1 cellular context compared by ENCODE assay signal in genomic region chr20:33490023-33490933, GRCh38.
TF ChIP-seq lines count a peak whose summit lies in the region.

Gene CBFA2T2, plus strand, starts transcription at chr20:33490096. Its CDS starts 172 bp downstream, at chr20:33490268.

TF ChIP-seq in K562, 482 proteins besides CTCF, POLR2A, EP300 and RAD21 (continued from another document and continues in another):
- TF ChIP-seq ILK (tag; IDR thresholded peaks at IDR 0.05; ENCODE audit: borderline replicate concordance, low read depth) = no peak
- TF ChIP-seq ZNF699 (CRISPR knock-in tag; IDR thresholded peaks at IDR 0.05; ENCODE audit: insufficient replicate concordance) = no peak
- TF ChIP-seq ASH1L (IDR thresholded peaks at IDR 0.05; ENCODE audit: borderline replicate concordance, low read depth, partially characterized antibody) = no peak
- TF ChIP-seq FOS (IDR thresholded peaks at IDR 0.05; ENCODE audit: extremely low read depth, insufficient read length) = no peak
- no peak for TF ChIP-seq ZNF655 (CRISPR knock-in tag; IDR thresholded peaks at IDR 0.05)
- 0 out of 2 replicates have a peak, but pooled peaks have one; percentile 21 for TF ChIP-seq ETS1 (conservative IDR thresholded peaks at IDR 0.05; ENCODE audit: control insufficient read depth, low read depth, low read length)
- TF ChIP-seq ZNF766 (CRISPR knock-in tag; conservative IDR thresholded peaks at IDR 0.05) = no peak
- no peak for TF ChIP-seq TRIM28 (IDR thresholded peaks at IDR 0.05)
- TF ChIP-seq PREB (CRISPR knock-in tag; IDR thresholded peaks at IDR 0.05) = no peak
- no peak for TF ChIP-seq SMAD2 (IDR thresholded peaks at IDR 0.05; ENCODE audit: low read depth, low read length)
- no peak for TF ChIP-seq NFXL1 (CRISPR knock-in tag; IDR thresholded peaks at IDR 0.05)
- no peak for TF ChIP-seq BDP1 (IDR thresholded peaks at IDR 0.05; ENCODE audit: insufficient read depth, insufficient read length)
- peak; percentile 21 for TF ChIP-seq PHF20 (IDR thresholded peaks at IDR 0.05; ENCODE audit: partially characterized antibody)
- TF ChIP-seq TCFL5 (CRISPR knock-in tag; conservative IDR thresholded peaks at IDR 0.05) = no peak
- no peak for TF ChIP-seq GTF2E2 (tag; IDR thresholded peaks at IDR 0.05)
- no peak for TF ChIP-seq ZNF830 (CRISPR knock-in tag; IDR thresholded peaks at IDR 0.05)
- TF ChIP-seq TSC22D4 (tag; IDR thresholded peaks at IDR 0.05) = no peak
- TF ChIP-seq TCF7L2 (IDR thresholded peaks at IDR 0.05; ENCODE audit: low read depth, low read length) = no peak
- TF ChIP-seq MGA (IDR thresholded peaks at IDR 0.05) = no peak; the same call in 1 of the 2 replicates
- TF ChIP-seq CCNT2 (IDR thresholded peaks at IDR 0.05; ENCODE audit: borderline replicate concordance, extremely low read depth, insufficient read length, low read depth, low read length) = peak; percentile 37
- peak; percentile 58; the same call in 1 of the 2 replicates for TF ChIP-seq ZBTB1 (CRISPR knock-in tag; IDR thresholded peaks at IDR 0.05; ENCODE audit: borderline replicate concordance, low read depth)
- no peak for TF ChIP-seq ZNF785 (CRISPR knock-in tag; IDR thresholded peaks at IDR 0.05)
- TF ChIP-seq ZNF717 (CRISPR knock-in tag; IDR thresholded peaks at IDR 0.05) = no peak
- TF ChIP-seq TAF9B (IDR thresholded peaks at IDR 0.05; ENCODE audit: partially characterized antibody) = no peak
- no peak for TF ChIP-seq SLC30A9 (CRISPR knock-in tag; IDR thresholded peaks at IDR 0.05)
- TF ChIP-seq BMI1 (IDR thresholded peaks at IDR 0.05; ENCODE audit: low read length) = no peak
- TF ChIP-seq HDAC6 (IDR thresholded peaks at IDR 0.05; ENCODE audit: low read depth, low read length) = no peak
- TF ChIP-seq ZNF280B (CRISPR knock-in tag; IDR thresholded peaks at IDR 0.05) = no peak
- TF ChIP-seq RCOR1 (IDR thresholded peaks at IDR 0.05; ENCODE audit: borderline replicate concordance in 1 of 2, low read depth in 2 of 2, low read length in 2 of 2) = peak in 1 of 2 experiments; percentile 85; a peak in 2 of 4 replicates
- peak in 1 of 2 experiments; percentile 32; a peak in 1 of 4 replicates for TF ChIP-seq UBTF (IDR thresholded peaks at IDR 0.05; ENCODE audit: borderline replicate concordance in 1 of 2, low read depth in 2 of 2, low read length in 2 of 2)
- TF ChIP-seq POLR2G (IDR thresholded peaks at IDR 0.05; ENCODE audit: low read depth, low read length) = peak; percentile 83
- TF ChIP-seq BRCA1 (IDR thresholded peaks at IDR 0.05) = no peak
- TF ChIP-seq BRCA1 (CRISPR knock-in tag; IDR thresholded peaks at IDR 0.05) = no peak
- TF ChIP-seq NKRF (IDR thresholded peaks at IDR 0.05; ENCODE audit: borderline replicate concordance) = no peak; the same call in 1 of the 2 replicates
